In the genomic region with DNA sequence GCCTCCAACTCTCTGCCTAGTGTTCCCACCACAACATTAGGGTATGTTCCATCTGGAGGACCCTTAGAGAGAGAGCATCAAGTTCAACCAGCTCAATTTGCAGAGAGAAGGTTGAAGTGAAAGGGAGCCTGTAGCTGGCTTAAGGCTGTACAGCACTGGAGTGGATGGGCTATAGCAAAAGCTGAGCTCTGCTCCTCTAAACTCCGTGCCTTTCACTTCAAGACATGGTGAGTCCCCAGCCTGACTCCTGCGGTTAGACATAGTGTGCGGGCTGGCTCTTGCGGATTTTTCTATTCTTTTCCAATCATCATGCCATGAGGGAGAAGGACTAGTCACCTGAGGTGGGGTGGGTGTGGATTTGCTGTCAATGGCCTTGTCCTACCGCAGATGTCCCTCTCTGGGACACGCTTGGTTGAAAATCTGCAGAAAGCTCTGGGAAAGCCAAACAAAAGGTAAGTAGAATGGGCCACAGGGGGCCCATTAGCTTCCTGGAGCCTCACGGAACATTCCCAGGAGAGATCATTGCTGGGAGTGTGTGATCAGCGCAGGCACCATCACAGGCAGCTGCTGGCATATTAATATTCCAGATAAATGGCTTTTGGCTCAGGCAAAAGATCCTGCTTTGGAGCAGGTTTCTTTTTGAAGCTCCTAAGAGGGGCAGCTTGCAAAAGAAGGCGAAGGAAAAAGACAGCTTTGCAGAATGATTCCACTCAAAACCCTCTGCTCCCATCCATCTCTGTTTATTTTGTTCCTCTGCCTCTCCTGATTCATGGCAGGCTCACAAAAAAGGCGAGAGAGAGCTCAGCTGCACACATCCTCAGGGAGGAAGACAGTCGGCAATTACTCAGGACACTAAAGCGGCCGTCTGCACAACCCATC, we compare ENCODE assay signal across 21 cellular contexts.
DNase-seq lines count a peak whose midpoint lies in the region; ATAC-seq and TF ChIP-seq lines count a peak whose summit lies in the region.
"Had no signal": no experiment of that assay in that cellular context is flagged by ENCODE, and none has a peak within 500 bp of the region (broad histone marks: within the 10 kb centered on the region; RNA-seq: fewer than 3 reads in every experiment).

No MANE protein-coding gene starts in this region.

- H3K9ac ChIP-seq in HUES48 (ENCODE audit: low read depth, low read length), result no peak overlapping the region
- H3K9ac ChIP-seq in SK-N-SH, result no peak overlapping the region
- H3K9ac ChIP-seq: BLaER1 treated with 17β-estradiol and CSF1 and Interleukin-3, amounts not matched to agents 10 nM and 100 nM had no signal

- peaks cover 49% of the 10 kb centered on the region for H3K4me1 Mint-ChIP-seq in brain
- peaks cover 25% of the 10 kb centered on the region for H3K4me1 Mint-ChIP-seq in type B pancreatic cell (ENCODE audit: unreplicated experiment)
- H3K4me1 Mint-ChIP-seq in progenitor cell of endocrine pancreas (ENCODE audit: low read depth), result peaks cover 11% of the 10 kb centered on the region
- H3K4me1 Mint-ChIP-seq: activated CD8-positive, alpha-beta memory T cell treated with anti-CD3 and anti-CD28 coated beads, Interleukin-2, amount 10 ng/mL, durations not matched to agents 7 days and 5 days had no signal

- no peak for TF ChIP-seq EP300 in SK-N-SH (IDR thresholded peaks at IDR 0.05; ENCODE audit: borderline replicate concordance in 1 of 2, low read depth in 1 of 2, low read length in 1 of 2)

- H3K36me3 Mint-ChIP-seq in brain (no peaks in the 10 kb centered on the region), type B pancreatic cell (peaks cover 2% of the 10 kb centered on the region), progenitor cell of endocrine pancreas (ENCODE audit: insufficient read depth) (no peaks in the 10 kb centered on the region)
- H3K36me3 Mint-ChIP-seq: activated CD8-positive, alpha-beta memory T cell treated with anti-CD3 and anti-CD28 coated beads, Interleukin-2, amount 10 ng/mL, durations not matched to agents 7 days and 5 days had no signal

- H3K4me3 ChIP-seq in HUES48 (ENCODE audit: low read depth, low read length), result no peak overlapping the region
- no peak overlapping the region for H3K4me3 ChIP-seq in SK-N-SH (ENCODE audit: low read depth in 2 of 2, low read length in 1 of 2)
- H3K4me3 ChIP-seq: ascending aorta; BLaER1 treated with 17β-estradiol and CSF1 and Interleukin-3, amounts not matched to agents 10 nM and 100 nM; coronary artery; GM12878; heart left ventricle; MG63 had no signal

- no peaks in the 10 kb centered on the region for H4K20me1 ChIP-seq in SK-N-SH (ENCODE audit: insufficient read depth)
- H4K20me1 ChIP-seq: BLaER1 treated with 17β-estradiol and CSF1 and Interleukin-3, amounts not matched to agents 10 nM and 100 nM had no signal

- 82% methylated on average over 13 of the region's 13 CpGs for WGBS in SK-N-SH (ENCODE audit: low lambda C conversion rate)

- H3K27ac ChIP-seq in HUES48 (ENCODE audit: low read depth, low read length) (peak overlapping the region; percentile 22), SK-N-SH (ENCODE audit: low read depth in 2 of 2, low read length in 1 of 2) (no peak overlapping the region)
- H3K27ac ChIP-seq: ascending aorta; BLaER1 treated with 17β-estradiol and CSF1 and Interleukin-3, amounts not matched to agents 10 nM and 100 nM; coronary artery had no signal

- no peaks in the 10 kb centered on the region for H3K9me3 ChIP-seq in HUES48 (ENCODE audit: control insufficient read depth, insufficient read depth, low read length)
- H3K9me3 ChIP-seq in SK-N-SH, result no peaks in the 10 kb centered on the region
- H3K9me3 ChIP-seq: ascending aorta, MG63 had no signal

- peaks cover 16% of the 10 kb centered on the region for H3K27me3 Mint-ChIP-seq in brain
- no peaks in the 10 kb centered on the region for H3K27me3 Mint-ChIP-seq in type B pancreatic cell
- peaks cover 13% of the 10 kb centered on the region for H3K27me3 Mint-ChIP-seq in progenitor cell of endocrine pancreas

- DNase-seq in NCI-H2107 (lab: John Stamatoyannopoulos, UW), result peak; percentile 82
- DNase-seq in sciatic nerve (ENCODE audit: low spot score), result no peak
- no peak for DNase-seq in SK-N-SH
- DNase-seq in type B pancreatic cell (ENCODE audit: extremely low spot score, unreplicated experiment), result no peak
- DNase-seq in progenitor cell of endocrine pancreas (ENCODE audit: low spot score, unreplicated experiment), result no peak
- DNase-seq: activated CD8-positive, alpha-beta memory T cell treated with anti-CD3 and anti-CD28 coated beads, Interleukin-2, amount 10 ng/mL, durations not matched to agents 7 days and 5 days; activated gamma-delta T cell; heart left ventricle; HFFc6; kidney; MG63; posterior cingulate gyrus; stimulated activated CD4-positive, alpha-beta T cell treated with anti-CD3 and anti-CD28 coated beads, Interleukin-15, amount 100 ng/mL, for 24 hours; T-helper 17 cell had no signal

- no peak for TF ChIP-seq RAD21 in SK-N-SH (IDR thresholded peaks at IDR 0.05; ENCODE audit: low read length)

- H3K4me2 ChIP-seq in SK-N-SH, result no peak overlapping the region

- H3K9me3 Mint-ChIP-seq in brain (peaks cover 0 to 3% (median 0%) of the 10 kb centered on the region in 5 experiments), type B pancreatic cell (peaks cover 4% of the 10 kb centered on the region), progenitor cell of endocrine pancreas (ENCODE audit: low read depth) (peaks cover 3% of the 10 kb centered on the region)
- H3K9me3 Mint-ChIP-seq: HFFc6 had no signal

- H3K27ac Mint-ChIP-seq in brain (peak overlapping the region; percentile 64 to 96 (median 90)), type B pancreatic cell (no peak overlapping the region), progenitor cell of endocrine pancreas (no peak overlapping the region)
- H3K27ac Mint-ChIP-seq: activated CD8-positive, alpha-beta memory T cell treated with anti-CD3 and anti-CD28 coated beads, Interleukin-2, amount 10 ng/mL, durations not matched to agents 7 days and 5 days; HFFc6; T-helper 17 cell had no signal

- H3K4me3 Mint-ChIP-seq in brain, result peak overlapping the region in 3 of 5 experiments; percentile 9 to 32 (median 28)
- H3K4me3 Mint-ChIP-seq in type B pancreatic cell, result no peak overlapping the region
- H3K4me3 Mint-ChIP-seq in progenitor cell of endocrine pancreas (ENCODE audit: low read depth), result no peak overlapping the region
- H3K4me3 Mint-ChIP-seq: activated CD8-positive, alpha-beta memory T cell treated with anti-CD3 and anti-CD28 coated beads, Interleukin-2, amount 10 ng/mL, durations not matched to agents 7 days and 5 days; HFFc6; T-helper 17 cell had no signal

- no peaks in the 10 kb centered on the region for H3K27me3 ChIP-seq in HUES48 (ENCODE audit: control insufficient read depth, insufficient read depth, low read length)
- H3K27me3 ChIP-seq in SK-N-SH (ENCODE audit: insufficient read depth), result no peaks in the 10 kb centered on the region
- H3K27me3 ChIP-seq: ascending aorta, heart left ventricle, MG63 had no signal

- no peaks in the 10 kb centered on the region for H3K79me2 ChIP-seq in SK-N-SH (ENCODE audit: insufficient read depth)

- H3F3A ChIP-seq in SK-N-SH (replicated peaks; ENCODE audit: insufficient read depth), result no peaks in the 10 kb centered on the region

- CTCF ChIA-PET in SK-N-SH (lab: Yijun Ruan, JAX), result interaction anchor here (1.2 kb wide), 1 partner anchor 35 kb away, joined by 5 read pairs; no protein-coding TSS in a partner anchor

- TF ChIP-seq CTCF in brain (conservative IDR thresholded peaks at IDR 0.05), result no peak
- TF ChIP-seq CTCF in SK-N-SH (IDR thresholded peaks at IDR 0.05), result no peak
- no peak for TF ChIP-seq CTCF in type B pancreatic cell (conservative IDR thresholded peaks at IDR 0.05)
- no peak for TF ChIP-seq CTCF in progenitor cell of endocrine pancreas (IDR thresholded peaks at IDR 0.05; ENCODE audit: unreplicated experiment)

- intact Hi-C loops in sciatic nerve (cut with DNase I), result no loop called here

- no peak overlapping the region for H2AFZ ChIP-seq in SK-N-SH (ENCODE audit: low read depth)

- peaks cover 10% of the 10 kb centered on the region for H3K4me1 ChIP-seq in HUES48 (ENCODE audit: control insufficient read depth, insufficient read depth, low read length)
- peaks cover 8 to 15% of the 10 kb centered on the region in 2 experiments; a peak in 2 of 4 replicates for H3K4me1 ChIP-seq in SK-N-SH (ENCODE audit: control insufficient read depth in 1 of 2, insufficient read depth in 2 of 2, low read depth in 1 of 2, low read length in 1 of 2)
- H3K4me1 ChIP-seq: ascending aorta had no signal

- H3K36me3 ChIP-seq in HUES48 (ENCODE audit: control insufficient read depth, insufficient read depth, low read length), result no peaks in the 10 kb centered on the region
- H3K36me3 ChIP-seq in SK-N-SH (replicated peaks in 1 of 2; ENCODE audit: control insufficient read depth in 1 of 2, insufficient read depth in 2 of 2, low read length in 1 of 2), result no peaks in the 10 kb centered on the region
- H3K36me3 ChIP-seq: ascending aorta; BLaER1 treated with 17β-estradiol and CSF1 and Interleukin-3, amounts not matched to agents 10 nM and 100 nM; heart left ventricle; MG63 had no signal

- no peaks in the 10 kb centered on the region for H3K9me2 ChIP-seq in SK-N-SH

- POLR2A ChIA-PET in SK-N-SH (lab: Yijun Ruan, JAX), result no interaction called here

- ATAC-seq in sciatic nerve, result peak; percentile 72
- no peak for ATAC-seq in HG03045 (IDR thresholded peaks at IDR 0.05; ENCODE audit: unreplicated experiment)
- ATAC-seq: activated CD8-positive, alpha-beta memory T cell treated with anti-CD3 and anti-CD28 coated beads, Interleukin-2, amount 10 ng/mL, durations not matched to agents 7 days and 5 days; GM12878; T-helper 17 cell had no signal

TF ChIP-seq in SK-N-SH, 30 proteins besides CTCF, POLR2A, EP300 and RAD21 (continues in another document):
- TF ChIP-seq FOXM1 (IDR thresholded peaks at IDR 0.05; ENCODE audit: low read depth), result no peak
- TF ChIP-seq POLR2AphosphoS5 (IDR thresholded peaks at IDR 0.05; ENCODE audit: low read depth, low read length), result no peak
- no peak for TF ChIP-seq NFIC (IDR thresholded peaks at IDR 0.05; ENCODE audit: borderline replicate concordance)
- no peak for TF ChIP-seq TAF1 (IDR thresholded peaks at IDR 0.05; ENCODE audit: borderline replicate concordance, low read depth, low read length)
- TF ChIP-seq CHD2 (IDR thresholded peaks at IDR 0.05; ENCODE audit: low read length, partially characterized antibody), result no peak
- no peak for TF ChIP-seq NRF1 (IDR thresholded peaks at IDR 0.05; ENCODE audit: low read depth, low read length)
- TF ChIP-seq YY1 (IDR thresholded peaks at IDR 0.05; ENCODE audit: low read depth), result no peak
- TF ChIP-seq, protein P1, sequence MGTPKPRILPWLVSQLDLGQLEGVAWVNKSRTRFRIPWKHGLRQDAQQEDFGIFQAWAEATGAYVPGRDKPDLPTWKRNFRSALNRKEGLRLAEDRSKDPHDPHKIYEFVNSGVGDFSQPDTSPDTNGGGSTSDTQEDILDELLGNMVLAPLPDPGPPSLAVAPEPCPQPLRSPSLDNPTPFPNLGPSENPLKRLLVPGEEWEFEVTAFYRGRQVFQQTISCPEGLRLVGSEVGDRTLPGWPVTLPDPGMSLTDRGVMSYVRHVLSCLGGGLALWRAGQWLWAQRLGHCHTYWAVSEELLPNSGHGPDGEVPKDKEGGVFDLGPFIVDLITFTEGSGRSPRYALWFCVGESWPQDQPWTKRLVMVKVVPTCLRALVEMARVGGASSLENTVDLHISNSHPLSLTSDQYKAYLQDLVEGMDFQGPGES (IDR thresholded peaks at IDR 0.05; ENCODE audit: low read depth, low read length), result no peak
- no peak for TF ChIP-seq RXRA (IDR thresholded peaks at IDR 0.05; ENCODE audit: borderline replicate concordance, low read depth)

Comparison
In these comparisons a context has a peak if more than half of its experiments do, and no peak if none do; other contexts are left out.
1. H3K27ac Mint-ChIP-seq: peak in brain (5 of 5); none in type B pancreatic cell (single experiment) and progenitor cell of endocrine pancreas (single experiment).
2. H3K4me3 Mint-ChIP-seq: peak in brain (3 of 5); none in type B pancreatic cell (single experiment) and progenitor cell of endocrine pancreas (single experiment).